In genomic region chr21:31666445-31667010, GRCh38 we compare ENCODE assay signal across 17 cellular contexts. TPM values are rescaled to one million over a fixed set of nuclear protein-coding genes. Genes with fewer than 3 reads are reported as not detected.
DNase-seq lines count a peak whose midpoint lies in the region; ATAC-seq and TF ChIP-seq lines count a peak whose summit lies in the region.
"Had no signal": no experiment of that assay in that cellular context is flagged by ENCODE, and none has a peak within 500 bp of the region (broad histone marks: within the 10 kb centered on the region; RNA-seq: fewer than 3 reads in every experiment).

No MANE protein-coding gene starts in this region.

- H3K4me1 ChIP-seq in BLaER1 treated with 17β-estradiol and CSF1 and Interleukin-3, amounts not matched to agents 10 nM and 100 nM, result peaks cover 60 to 75% (median 66%) of the 10 kb centered on the region in 10 experiments

- peak overlapping the region in 3 of 11 experiments; percentile 47 to 58 (median 51); a peak in 7 of 22 replicates for H3K27ac ChIP-seq in BLaER1 treated with 17β-estradiol and CSF1 and Interleukin-3, amounts not matched to agents 10 nM and 100 nM
- H3K27ac ChIP-seq in SK-N-MC, result peak overlapping the region; percentile 4
- H3K27ac ChIP-seq: left lung, vagina had no signal

- peak overlapping the region in 1 of 11 experiments; percentile 44; a peak in 1 of 22 replicates for H3K9ac ChIP-seq in BLaER1 treated with 17β-estradiol and CSF1 and Interleukin-3, amounts not matched to agents 10 nM and 100 nM
- H3K9ac ChIP-seq in SK-N-MC (ENCODE audit: insufficient read length), result no peak overlapping the region

- intact Hi-C loops in CD14-positive monocyte (cut with micrococcal nuclease), result no loop called here

- peak; percentile 44 for ATAC-seq in GM21390 (IDR thresholded peaks at IDR 0.05; ENCODE audit: unreplicated experiment)
- no peak for ATAC-seq in central memory CD8-positive, alpha-beta T cell (replicated peaks; ENCODE audit: extremely low read depth, poor library complexity, severe bottlenecking)
- no peak for ATAC-seq in GM21723 (IDR thresholded peaks at IDR 0.05; ENCODE audit: unreplicated experiment)
- ATAC-seq: left lung had no signal

- no peaks in the 10 kb centered on the region for H3K9me3 Mint-ChIP-seq in central memory CD8-positive, alpha-beta T cell
- no peaks in the 10 kb centered on the region for H3K9me3 Mint-ChIP-seq in CD14-positive monocyte
- H3K9me3 Mint-ChIP-seq: naive B cell had no signal

- H3K9me3 ChIP-seq in BLaER1 treated with 17β-estradiol and CSF1 and Interleukin-3, amounts not matched to agents 10 nM and 100 nM (replicated peaks in 1 of 11), result no peaks in the 10 kb centered on the region
- no peaks in the 10 kb centered on the region for H3K9me3 ChIP-seq in SK-N-MC (ENCODE audit: low read depth, low read length)
- H3K9me3 ChIP-seq: left lung, vagina had no signal

- DNase-seq in SK-N-MC (ENCODE audit: low read depth, low spot score), result no peak
- no peak for DNase-seq in central memory CD8-positive, alpha-beta T cell (ENCODE audit: low spot score in 2 of 2)
- no peak for DNase-seq in CD14-positive monocyte (ENCODE audit: low spot score)
- no peak for DNase-seq in NCI-H2196 (lab: John Stamatoyannopoulos, UW; ENCODE audit: unreplicated experiment)
- no peak for DNase-seq in anterior cingulate cortex (lab: John Stamatoyannopoulos, UW)
- DNase-seq: left lung; naive B cell; NCI-H187; NCI-H69; retina; SHP77 treated with DMSO at 0.1 percent for 48 hours; stimulated activated CD4-positive, alpha-beta T cell treated with anti-CD3 and anti-CD28 coated beads, Interleukin-2, amount 100 ng/mL, for 24 hours; stimulated activated CD8-positive, alpha-beta memory T cell treated with anti-CD3 and anti-CD28 coated beads, Interleukin-4, amount 100 ng/mL, for 48 hours had no signal

- peaks cover 50 to 92% (median 73%) of the 10 kb centered on the region in 11 experiments; a peak in 21 of 22 replicates for H4K20me1 ChIP-seq in BLaER1 treated with 17β-estradiol and CSF1 and Interleukin-3, amounts not matched to agents 10 nM and 100 nM

- no peak overlapping the region for H3K4me3 ChIP-seq in BLaER1 treated with 17β-estradiol and CSF1 and Interleukin-3, amounts not matched to agents 10 nM and 100 nM
- no peak overlapping the region for H3K4me3 ChIP-seq in SK-N-MC
- H3K4me3 ChIP-seq: left lung, vagina had no signal

- peaks cover 74 to 100% (median 89%) of the 10 kb centered on the region in 11 experiments for H3K36me3 ChIP-seq in BLaER1 treated with 17β-estradiol and CSF1 and Interleukin-3, amounts not matched to agents 10 nM and 100 nM
- H3K36me3 ChIP-seq in SK-N-MC (ENCODE audit: insufficient read depth, low read length), result peaks cover 80% of the 10 kb centered on the region

- no peak for TF ChIP-seq CTCF in CD14-positive monocyte (IDR thresholded peaks at IDR 0.05)

- no peaks in the 10 kb centered on the region for H3K27me3 Mint-ChIP-seq in central memory CD8-positive, alpha-beta T cell
- no peaks in the 10 kb centered on the region for H3K27me3 Mint-ChIP-seq in CD14-positive monocyte (ENCODE audit: low read depth in 3 of 3)
- H3K27me3 Mint-ChIP-seq: naive B cell had no signal

- H3K27me3 ChIP-seq in BLaER1 treated with 17β-estradiol and CSF1 and Interleukin-3, amounts not matched to agents 10 nM and 100 nM, result no peaks in the 10 kb centered on the region
- H3K27me3 ChIP-seq: left lung, vagina had no signal

- peak overlapping the region; percentile 19 to 89 (median 42); a peak in 19 of 22 replicates for H3K4me2 ChIP-seq in BLaER1 treated with 17β-estradiol and CSF1 and Interleukin-3, amounts not matched to agents 10 nM and 100 nM

- H3K4me3 Mint-ChIP-seq in central memory CD8-positive, alpha-beta T cell, result peak overlapping the region; percentile 32
- H3K4me3 Mint-ChIP-seq in CD14-positive monocyte, result no peak overlapping the region
- H3K4me3 Mint-ChIP-seq: naive B cell had no signal

- peaks cover 57% of the 10 kb centered on the region for H3K36me3 Mint-ChIP-seq in central memory CD8-positive, alpha-beta T cell (ENCODE audit: insufficient read depth)
- H3K36me3 Mint-ChIP-seq in CD14-positive monocyte, result peaks cover 51 to 52% of the 10 kb centered on the region in 2 donors

- peaks cover 42% of the 10 kb centered on the region for H3K4me1 Mint-ChIP-seq in central memory CD8-positive, alpha-beta T cell
- H3K4me1 Mint-ChIP-seq in CD14-positive monocyte, result peaks cover 35% of the 10 kb centered on the region

- peak overlapping the region; percentile 44 for H3K27ac Mint-ChIP-seq in central memory CD8-positive, alpha-beta T cell (ENCODE audit: low read depth)
- no peak overlapping the region for H3K27ac Mint-ChIP-seq in CD14-positive monocyte

RNA-seq across cellular contexts. Expression of gene SOD1, which starts 7.0 kb away (rescaled TPM):
- polyA plus RNA-seq in CD14-positive monocyte, result 100 to 1,000 TPM; 157 to 174 TPM
